Comparison of ENCODE assay signal across 11 cellular contexts in the genomic region with DNA sequence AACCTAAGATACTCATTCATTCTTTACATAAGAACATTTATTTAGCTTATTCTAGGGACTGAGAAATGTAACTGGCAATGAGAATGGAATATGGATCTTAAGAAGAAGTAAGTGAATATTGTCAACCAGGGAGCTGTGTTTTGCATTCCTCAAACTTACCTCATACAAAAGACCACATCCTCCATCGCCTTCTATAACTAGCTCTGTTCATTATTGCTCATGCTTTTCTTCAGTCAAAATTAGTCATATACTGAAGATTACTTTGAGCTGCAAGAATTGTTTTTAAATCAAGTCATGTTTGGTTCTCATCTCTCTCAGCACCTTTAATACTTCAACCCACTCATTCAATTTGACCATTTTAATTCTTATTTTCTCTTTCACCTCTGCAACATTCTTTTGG.
DNase-seq lines count a peak whose midpoint lies in the region; ATAC-seq, FAIRE-seq and TF ChIP-seq lines count a peak whose summit lies in the region.
"Had no signal": no experiment of that assay in that cellular context is flagged by ENCODE, and none has a peak within 500 bp of the region (broad histone marks: within the 10 kb centered on the region; RNA-seq: fewer than 3 reads in every experiment).

No MANE protein-coding gene starts in this region.

- no peak overlapping the region for H3K4me3 Mint-ChIP-seq in CD4-positive, CD25-positive, alpha-beta regulatory T cell
- H3K4me3 Mint-ChIP-seq in activated T-helper 17 cell treated with anti-CD3 and anti-CD28 coated beads, Interleukin-2, amount 50 U/mL, for 72 hours: peak overlapping the region; percentile 34

- no peak for TF ChIP-seq POLR2A in spleen (IDR thresholded peaks at IDR 0.05)

- peak overlapping the region in 1 of 3 donors; percentile 48 for H3K27ac Mint-ChIP-seq in CD4-positive, CD25-positive, alpha-beta regulatory T cell
- H3K27ac Mint-ChIP-seq in activated T-helper 17 cell treated with anti-CD3 and anti-CD28 coated beads, Interleukin-2, amount 50 U/mL, for 72 hours: peak overlapping the region; percentile 57

- H3K4me1 ChIP-seq in CD4-positive, CD25-positive, alpha-beta regulatory T cell (ENCODE audit: control insufficient read depth, insufficient read depth, low read length, poor library complexity, severe bottlenecking): peaks cover 6% of the 10 kb centered on the region
- H3K4me1 ChIP-seq in keratinocyte (ENCODE audit: control insufficient read depth, extremely low read depth, insufficient read depth, low read length): peaks cover 41% of the 10 kb centered on the region
- H3K4me1 ChIP-seq in right cardiac atrium (ENCODE audit: control insufficient read depth, insufficient read depth, low read length): no peaks in the 10 kb centered on the region
- H3K4me1 ChIP-seq in spleen: peaks cover 0 to 15% (median under 1%) of the 10 kb centered on the region in 6 donors

- TF ChIP-seq CTCF in keratinocyte (optimal IDR thresholded peaks at IDR 0.05 in 1 of 3, IDR thresholded peaks at IDR 0.05 in 1 of 3, conservative IDR thresholded peaks at IDR 0.05 in 1 of 3; ENCODE audit: extremely low read depth in 1 of 3, insufficient read depth in 2 of 3, low read length in 3 of 3) (no peak), spleen (IDR thresholded peaks at IDR 0.05 in 8 of 11, conservative IDR thresholded peaks at IDR 0.05 in 3 of 11) (no peak)

- peak overlapping the region; percentile 67 for H3K4me2 ChIP-seq in keratinocyte (ENCODE audit: control insufficient read depth, extremely low read depth, insufficient read depth, low read depth, low read length)

- ATAC-seq in CD4-positive, CD25-positive, alpha-beta regulatory T cell (ENCODE audit: low read depth in 2 of 2): peak; percentile 84 to 87
- peak; percentile 47 for ATAC-seq in HG02623 (IDR thresholded peaks at IDR 0.05; ENCODE audit: unreplicated experiment)
- ATAC-seq in activated T-helper 17 cell treated with anti-CD3 and anti-CD28 coated beads, Interleukin-2, amount 50 U/mL, for 72 hours (replicated peaks): peak; percentile 94
- no peak for ATAC-seq in right cardiac atrium
- no peak for ATAC-seq in left cardiac atrium

- H3K79me2 ChIP-seq in keratinocyte (ENCODE audit: control insufficient read depth, insufficient read depth, low read length): no peaks in the 10 kb centered on the region

- H3K36me3 Mint-ChIP-seq in CD4-positive, CD25-positive, alpha-beta regulatory T cell: no peaks in the 10 kb centered on the region
- H3K36me3 Mint-ChIP-seq in activated T-helper 17 cell treated with anti-CD3 and anti-CD28 coated beads, Interleukin-2, amount 50 U/mL, for 72 hours (ENCODE audit: low read depth): no peaks in the 10 kb centered on the region

- no peaks in the 10 kb centered on the region for H3K9me3 Mint-ChIP-seq in CD4-positive, CD25-positive, alpha-beta regulatory T cell
- no peaks in the 10 kb centered on the region for H3K9me3 Mint-ChIP-seq in activated T-helper 17 cell treated with anti-CD3 and anti-CD28 coated beads, Interleukin-2, amount 50 U/mL, for 72 hours

- no peaks in the 10 kb centered on the region for H3K27me3 Mint-ChIP-seq in CD4-positive, CD25-positive, alpha-beta regulatory T cell
- H3K27me3 Mint-ChIP-seq in activated T-helper 17 cell treated with anti-CD3 and anti-CD28 coated beads, Interleukin-2, amount 50 U/mL, for 72 hours: no peaks in the 10 kb centered on the region

- H3K9ac ChIP-seq in keratinocyte (ENCODE audit: control insufficient read depth, extremely low read depth, insufficient read depth, low read length): no peak overlapping the region

- H3K27ac ChIP-seq in CD4-positive, CD25-positive, alpha-beta regulatory T cell (ENCODE audit: insufficient read depth, low read length, poor library complexity, severe bottlenecking): no peak overlapping the region
- H3K27ac ChIP-seq in keratinocyte (ENCODE audit: control insufficient read depth, insufficient read depth, low read length) (peak overlapping the region; percentile 59), right cardiac atrium (ENCODE audit: low read length) (no peak overlapping the region), spleen (no peak overlapping the region)
- H3K27ac ChIP-seq: ovary, testis had no signal

- intact Hi-C loops in right cardiac atrium (cut with DNase I): no loop called here
- intact Hi-C loops in spleen (cut with DNase I; ENCODE audit: low total_unique reads): no loop called here
- intact Hi-C loops in left cardiac atrium (cut with DNase I): no loop called here

- dilution Hi-C loops in keratinocyte (cut with MboI; ENCODE audit: extremely low pct_ligation_motif_present, low sequenced_read_pairs): no loop called here

- no peaks in the 10 kb centered on the region for H3K36me3 ChIP-seq in CD4-positive, CD25-positive, alpha-beta regulatory T cell (ENCODE audit: control insufficient read depth, insufficient read depth, low read length)
- H3K36me3 ChIP-seq in keratinocyte (ENCODE audit: control insufficient read depth in 2 of 2, extremely low read depth in 1 of 2, insufficient read depth in 2 of 2, low read length in 2 of 2) (no peaks in the 10 kb centered on the region), spleen (no peaks in the 10 kb centered on the region)
- H3K36me3 ChIP-seq: ovary had no signal

- 92% methylated on average over 1 of the region's 1 CpG for WGBS in right cardiac atrium
- WGBS in spleen, 5 donors: 73 to 86% (median 78%) methylated on average over 1 of the region's 1 CpG

- no peaks in the 10 kb centered on the region for H3K9me3 ChIP-seq in CD4-positive, CD25-positive, alpha-beta regulatory T cell (ENCODE audit: control insufficient read depth in 2 of 2, low read length in 2 of 2)
- H3K9me3 ChIP-seq in keratinocyte (ENCODE audit: control insufficient read depth, low read depth, low read length) (no peaks in the 10 kb centered on the region), right cardiac atrium (ENCODE audit: control insufficient read depth, low read length) (no peaks in the 10 kb centered on the region), spleen (no peaks in the 10 kb centered on the region)
- H3K9me3 ChIP-seq: ovary, testis had no signal

- H4K20me1 ChIP-seq in keratinocyte (ENCODE audit: control insufficient read depth, extremely low read depth, insufficient read depth, low read length): no peaks in the 10 kb centered on the region

- H3K9me1 ChIP-seq in keratinocyte (ENCODE audit: control insufficient read depth, extremely low read depth, insufficient read depth, low read length): no peaks in the 10 kb centered on the region

- H3K27me3 ChIP-seq in CD4-positive, CD25-positive, alpha-beta regulatory T cell (ENCODE audit: control insufficient read depth, insufficient read depth, low read length): no peaks in the 10 kb centered on the region
- H3K27me3 ChIP-seq in keratinocyte (ENCODE audit: control insufficient read depth, extremely low read depth, insufficient read depth, low read length) (no peaks in the 10 kb centered on the region), right cardiac atrium (ENCODE audit: control insufficient read depth, insufficient read depth) (no peaks in the 10 kb centered on the region), spleen (replicated peaks in 1 of 7) (no peaks in the 10 kb centered on the region)
- H3K27me3 ChIP-seq: ovary, testis had no signal

- H2AFZ ChIP-seq in keratinocyte (ENCODE audit: control insufficient read depth, low read length): peak overlapping the region; percentile 4

- H3K4me3 ChIP-seq in CD4-positive, CD25-positive, alpha-beta regulatory T cell (ENCODE audit: low read depth, low read length): no peak overlapping the region
- no peak overlapping the region for H3K4me3 ChIP-seq in keratinocyte (ENCODE audit: control insufficient read depth in 2 of 3, extremely low read depth in 1 of 3, insufficient read depth in 2 of 3, low read depth in 1 of 3, low read length in 3 of 3)
- no peak overlapping the region for H3K4me3 ChIP-seq in right cardiac atrium (ENCODE audit: low read length)
- no peak overlapping the region for H3K4me3 ChIP-seq in spleen
- H3K4me3 ChIP-seq: ovary, testis had no signal

- peak in 2 of 3 donors; percentile 5 to 57 for DNase-seq in CD4-positive, CD25-positive, alpha-beta regulatory T cell
- DNase-seq in keratinocyte (ENCODE audit: low read depth, low spot score): peak; percentile 56
- no peak for DNase-seq in iPS-NIHi7 (ENCODE audit: extremely low spot score)
- DNase-seq in right cardiac atrium: no peak
- DNase-seq in spleen: no peak
- no peak for DNase-seq in left cardiac atrium
- DNase-seq: activated CD4-positive, alpha-beta T cell treated with anti-CD3 and anti-CD28 coated beads for 48 hours; ovary; testis had no signal

- peaks cover 9 to 22% (median 19%) of the 10 kb centered on the region in 4 donors for H3K4me1 Mint-ChIP-seq in CD4-positive, CD25-positive, alpha-beta regulatory T cell
- H3K4me1 Mint-ChIP-seq in activated T-helper 17 cell treated with anti-CD3 and anti-CD28 coated beads, Interleukin-2, amount 50 U/mL, for 72 hours: peaks cover 11% of the 10 kb centered on the region

- peak; percentile 89 for FAIRE-seq in keratinocyte (lab: Jason Lieb, UNC)

Comparison
In these comparisons a context has a peak if more than half of its experiments do, and no peak if none do; other contexts are left out.
1. ATAC-seq: peak in CD4-positive, CD25-positive, alpha-beta regulatory T cell (2 of 2), HG02623 (single experiment) and activated T-helper 17 cell treated with anti-CD3 and anti-CD28 coated beads, Interleukin-2, amount 50 U/mL, for 72 hours (single experiment); none in right cardiac atrium (0 of 2) and left cardiac atrium (0 of 2).
2. DNase-seq: peak in CD4-positive, CD25-positive, alpha-beta regulatory T cell (2 of 3) and keratinocyte (single experiment); none in iPS-NIHi7 (single experiment), right cardiac atrium (0 of 3), spleen (single experiment) and left cardiac atrium (single experiment).